ENCODE assay signal across 8 cellular contexts in genomic region chr19:639251-640155, GRCh38. TPM values are rescaled to one million over a fixed set of nuclear protein-coding genes. Genes with fewer than 3 reads are reported as not detected.
DNase-seq lines count a peak whose midpoint lies in the region; ATAC-seq and TF ChIP-seq lines count a peak whose summit lies in the region.

Gene FGF22 (plus strand): TSS chr19:639879. CDS start chr19:639926, 47 bp downstream.

- DNase-seq in AG09319 (ENCODE audit: extremely low read depth, low read depth) (peak; percentile 46), KG1 (lab: John Stamatoyannopoulos, UW) (peak; percentile 51), SK-N-MC (ENCODE audit: low read depth, low spot score) (no peak), stomach (peak; percentile 97)
- peak; percentile 96 for DNase-seq in activated naive CD4-positive, alpha-beta T cell treated with Interleukin-2 at 50 U/mL for 16 hours

- H3K27ac ChIP-seq in SK-N-MC (no peak within 1 kb of the TSS), gastroesophageal sphincter (peak within 1 kb of the TSS in 3 of 4 donors; percentile 56 to 75 (median 69)), neutrophil (no peak within 1 kb of the TSS), stomach (peak within 1 kb of the TSS in 3 of 5 donors; percentile 29 to 73 (median 41))

- H3K36me3 ChIP-seq in SK-N-MC (ENCODE audit: insufficient read depth, low read length) (no peaks in the 10 kb centered on the region), gastroesophageal sphincter (peaks cover 0 to 2% of the 10 kb centered on the region in 2 donors), neutrophil (peaks cover 2% of the 10 kb centered on the region), stomach (peaks cover 0 to 6% (median 4%) of the 10 kb centered on the region in 4 donors)

- TF ChIP-seq EP300 in gastroesophageal sphincter (IDR thresholded peaks at IDR 0.05) (no peak), stomach (IDR thresholded peaks at IDR 0.05) (no peak)

- WGBS in gastroesophageal sphincter (ENCODE audit: low coverage in 1 of 2), 2 donors: 3 to 6% methylated on average over 9 to 10 of the region's 108 CpGs
- WGBS in stomach, 5 donors: 6 to 9% (median 8%) methylated on average over 44 to 108 of the region's 108 CpGs

- intact Hi-C loops in stomach (cut with DNase I; ENCODE audit: low total_unique reads): loop anchor here (10.0 kb wide), 1 partner anchor 65 kb away; the partner anchor contains the start of gene BSG

- H3K9me3 ChIP-seq in SK-N-MC (ENCODE audit: low read depth, low read length) (no peaks in the 10 kb centered on the region), gastroesophageal sphincter (no peaks in the 10 kb centered on the region), neutrophil (no peaks in the 10 kb centered on the region), stomach (no peaks in the 10 kb centered on the region)

- ATAC-seq in GM19397 (IDR thresholded peaks at IDR 0.05; ENCODE audit: unreplicated experiment) (peak; percentile 54), gastroesophageal sphincter (peak; percentile 95)

- no peak within 1 kb of the TSS for H3K9ac ChIP-seq in SK-N-MC (ENCODE audit: insufficient read length)

- TF ChIP-seq CTCF in AG09319 (IDR thresholded peaks at IDR 0.05; ENCODE audit: low read depth, low read length): no peak
- TF ChIP-seq CTCF in gastroesophageal sphincter (IDR thresholded peaks at IDR 0.05): peak in 3 of 4 experiments; percentile 7 to 31 (median 19)
- TF ChIP-seq CTCF in neutrophil (IDR thresholded peaks at IDR 0.05): peak; percentile 13
- TF ChIP-seq CTCF in stomach (IDR thresholded peaks at IDR 0.05): no peak

- TF ChIP-seq POLR2A in gastroesophageal sphincter (IDR thresholded peaks at IDR 0.05) (peak in 1 of 2 donors; percentile 20), stomach (IDR thresholded peaks at IDR 0.05) (no peak)

- H3K27me3 ChIP-seq in gastroesophageal sphincter (no peaks in the 10 kb centered on the region), neutrophil (peaks cover 48% of the 10 kb centered on the region), stomach (peaks cover 0 to 10% (median 0%) of the 10 kb centered on the region in 3 donors)

- H3K4me1 ChIP-seq in gastroesophageal sphincter (peaks cover 0 to 26% (median 9%) of the 10 kb centered on the region in 3 donors), neutrophil (ENCODE audit: control insufficient read depth in 1 of 2, insufficient read depth in 1 of 2, low read depth in 1 of 2, low read length in 1 of 2) (peaks cover 4 to 7% of the 10 kb centered on the region in 2 experiments), stomach (peaks cover 13 to 26% (median 21%) of the 10 kb centered on the region in 4 donors)

- peak within 1 kb of the TSS; percentile 77 for H3K4me3 ChIP-seq in SK-N-MC
- H3K4me3 ChIP-seq in gastroesophageal sphincter: peak within 1 kb of the TSS; percentile 27 to 55
- peak within 1 kb of the TSS; percentile 29 to 41 for H3K4me3 ChIP-seq in neutrophil (ENCODE audit: low read depth in 1 of 2, low read length in 1 of 2)
- peak within 1 kb of the TSS; percentile 45 to 55 (median 48) for H3K4me3 ChIP-seq in stomach

RNA-seq across cellular contexts. Expression of gene FGF22, which starts in this region (rescaled TPM):
- total RNA-seq in gastroesophageal sphincter (1 to 10 TPM in 3 of 4 donors, under 1 TPM in 1; 0.67 to 4.7 (median 1.2) TPM), stomach (under 1 TPM in 1 of 5 donors, not detected in 4; 0.45 TPM)
- polyA plus RNA-seq in stomach: under 1 TPM; 0.37 to 0.76 (median 0.48) TPM

Comparison
In these comparisons a context has a peak if more than half of its experiments do, and no peak if none do; other contexts are left out.
1. Peak in DNase-seq, H3K4me3 ChIP-seq and H3K27ac ChIP-seq in stomach; RNA of the gene not detected or under 1 TPM.
2. CTCF ChIP-seq: peak in gastroesophageal sphincter (3 of 4) and neutrophil (single experiment); none in AG09319 (single experiment) and stomach (0 of 7).
3. H3K27ac ChIP-seq: peak in gastroesophageal sphincter (3 of 4); none in SK-N-MC (single experiment) and neutrophil (single experiment).
4. Peak in every context shown above with its lines, with median percentiles within 50 percentile points of each other: H3K4me3 ChIP-seq.